In genomic region chr9:3497857-3498256, GRCh38 we compare ENCODE assay signal across 1 cellular context.
TF ChIP-seq lines count a peak whose summit lies in the region.

No MANE protein-coding gene starts in this region.

TF ChIP-seq in endothelial cell of umbilical vein, 7 proteins besides CTCF, POLR2A, EP300 and RAD21:
- no peak for TF ChIP-seq FOS (IDR thresholded peaks at IDR 0.05; ENCODE audit: borderline replicate concordance, insufficient read depth, low read length)
- TF ChIP-seq, protein P1, sequence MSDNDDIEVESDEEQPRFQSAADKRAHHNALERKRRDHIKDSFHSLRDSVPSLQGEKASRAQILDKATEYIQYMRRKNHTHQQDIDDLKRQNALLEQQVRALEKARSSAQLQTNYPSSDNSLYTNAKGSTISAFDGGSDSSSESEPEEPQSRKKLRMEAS (IDR thresholded peaks at IDR 0.05; ENCODE audit: insufficient read depth, insufficient read length), result no peak
- no peak for TF ChIP-seq MYC (IDR thresholded peaks at IDR 0.05; ENCODE audit: low read depth, low read length)
- TF ChIP-seq POLR2AphosphoS5 (IDR thresholded peaks at IDR 0.05; ENCODE audit: insufficient read depth, low read depth, low read length), result no peak
- TF ChIP-seq GATA2 (IDR thresholded peaks at IDR 0.05; ENCODE audit: insufficient read depth, insufficient read length, low read depth, low read length), result no peak
- no peak for TF ChIP-seq EZH2 (IDR thresholded peaks at IDR 0.05; ENCODE audit: borderline replicate concordance, low read depth, low read length, severe bottlenecking)
- TF ChIP-seq JUN (IDR thresholded peaks at IDR 0.05; ENCODE audit: borderline replicate concordance, insufficient read depth, insufficient read length, low read depth), result no peak
